Comparison of ENCODE assay signal across 11 cellular contexts in the genomic region with DNA sequence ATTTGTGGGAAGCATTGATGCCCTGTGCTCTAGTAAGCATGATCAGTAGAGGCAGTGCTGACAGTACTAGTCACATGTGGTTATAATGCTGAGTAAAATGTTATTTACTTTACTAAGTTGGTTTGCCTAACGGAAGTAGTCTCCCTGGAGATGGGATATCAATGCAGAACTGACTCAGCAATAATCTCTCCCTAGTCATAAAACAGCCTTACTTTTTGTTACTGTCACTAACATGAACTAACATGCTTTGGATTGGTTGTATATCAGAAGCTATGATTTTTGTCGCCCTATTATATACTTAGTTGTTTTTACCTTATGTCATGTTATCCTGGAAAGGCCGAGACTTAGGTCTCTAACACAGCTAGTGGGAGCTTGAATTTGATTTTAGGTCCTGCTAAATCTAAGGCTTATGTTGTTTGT. TPM values are rescaled to one million over a fixed set of nuclear protein-coding genes. Genes with fewer than 3 reads are reported as not detected.
DNase-seq lines count a peak whose midpoint lies in the region; ATAC-seq and TF ChIP-seq lines count a peak whose summit lies in the region.
"Had no signal": no experiment of that assay in that cellular context is flagged by ENCODE, and none has a peak within 500 bp of the region (broad histone marks: within the 10 kb centered on the region; RNA-seq: fewer than 3 reads in every experiment).

No MANE protein-coding gene starts in this region.

- WGBS in heart left ventricle, 4 donors: 64 to 70% (median 67%) methylated on average over 3 of the region's 3 CpGs

- H3K36me3 Mint-ChIP-seq in activated T-helper 17 cell treated with anti-CD3 and anti-CD28 coated beads, Interleukin-2, amount 50 U/mL, for 72 hours (ENCODE audit: low read depth): no peaks in the 10 kb centered on the region

- DNase-seq in heart left ventricle (no peak), right atrium auricular region (ENCODE audit: low spot score) (no peak), hepatic stellate cell (ENCODE audit: low spot score) (peak; percentile 31), superior temporal gyrus (ENCODE audit: extremely low spot score) (no peak), NCI-H748 treated with DMSO at 0.1 percent for 48 hours (lab: John Stamatoyannopoulos, UW) (no peak)
- DNase-seq in NK-92 treated with Interleukin-12 subunit alpha and Interleukin-12 subunit beta, amount 100 ng/mL, for 24 hours (lab: John Stamatoyannopoulos, UW): no peak
- DNase-seq: DND-41; NCI-H1436; stimulated activated CD4-positive, alpha-beta T cell treated with anti-CD3 and anti-CD28 coated beads, Interleukin-2, amount 100 ng/mL, for 48 hours had no signal

- H3K36me3 ChIP-seq in heart left ventricle (no peaks in the 10 kb centered on the region), right atrium auricular region (no peaks in the 10 kb centered on the region)

- H3K27me3 ChIP-seq in heart left ventricle: no peaks in the 10 kb centered on the region
- H3K27me3 ChIP-seq in right atrium auricular region: no peaks in the 10 kb centered on the region

- H3K27ac ChIP-seq in heart left ventricle (peak overlapping the region in 1 of 12 donors; percentile 17), right atrium auricular region (no peak overlapping the region)

- no peak overlapping the region for H3K4me3 Mint-ChIP-seq in activated T-helper 17 cell treated with anti-CD3 and anti-CD28 coated beads, Interleukin-2, amount 50 U/mL, for 72 hours

- no peak overlapping the region for H3K4me3 ChIP-seq in heart left ventricle
- no peak overlapping the region for H3K4me3 ChIP-seq in right atrium auricular region

- no peaks in the 10 kb centered on the region for H3K9me3 Mint-ChIP-seq in activated T-helper 17 cell treated with anti-CD3 and anti-CD28 coated beads, Interleukin-2, amount 50 U/mL, for 72 hours

- H3K4me1 ChIP-seq in heart left ventricle (peaks cover 5 to 64% (median 43%) of the 10 kb centered on the region in 12 donors), right atrium auricular region (peaks cover 0 to 38% of the 10 kb centered on the region in 2 donors)

- H3K27ac Mint-ChIP-seq in activated T-helper 17 cell treated with anti-CD3 and anti-CD28 coated beads, Interleukin-2, amount 50 U/mL, for 72 hours: no peak overlapping the region

- ATAC-seq in heart left ventricle (peak in 3 of 4 donors; percentile 39 to 62 (median 51)), GM18858 (IDR thresholded peaks at IDR 0.05; ENCODE audit: unreplicated experiment) (no peak)
- ATAC-seq in activated T-helper 17 cell treated with anti-CD3 and anti-CD28 coated beads, Interleukin-2, amount 50 U/mL, for 72 hours (replicated peaks): peak; percentile 40

- TF ChIP-seq CTCF in heart left ventricle (IDR thresholded peaks at IDR 0.05): no peak
- no peak for TF ChIP-seq CTCF in right atrium auricular region (IDR thresholded peaks at IDR 0.05)

- peaks cover 0 to 12% (median 0%) of the 10 kb centered on the region in 12 donors for H3K9me3 ChIP-seq in heart left ventricle
- H3K9me3 ChIP-seq in right atrium auricular region: no peaks in the 10 kb centered on the region

- TF ChIP-seq POLR2A in heart left ventricle (IDR thresholded peaks at IDR 0.05): no peak

- no peaks in the 10 kb centered on the region for H3K27me3 Mint-ChIP-seq in activated T-helper 17 cell treated with anti-CD3 and anti-CD28 coated beads, Interleukin-2, amount 50 U/mL, for 72 hours

- peaks cover 11% of the 10 kb centered on the region for H3K4me1 Mint-ChIP-seq in activated T-helper 17 cell treated with anti-CD3 and anti-CD28 coated beads, Interleukin-2, amount 50 U/mL, for 72 hours

- intact Hi-C loops in heart left ventricle (cut with DNase I): loop anchor here in 2 of 10 donors (5.0 kb wide), 1 partner anchor 42 kb away; no protein-coding TSS in a partner anchor

RNA-seq across cellular contexts. Expression of a gene that starts 50.0 kb away (rescaled TPM):
- 10 to 100 TPM; 18.8 to 25.0 (median 20.2) TPM for total RNA-seq in heart left ventricle
- 10 to 100 TPM in 1 of 2 donors, 1 to 10 TPM in 1; 8.1 to 19.5 TPM for polyA plus RNA-seq in heart left ventricle
- 10 to 100 TPM; 22.6 to 25.4 TPM for total RNA-seq in right atrium auricular region
- 10 to 100 TPM in 1 of 2 donors, 1 to 10 TPM in 1; 7.9 to 12.4 TPM for total RNA-seq in activated T-helper 17 cell treated with anti-CD3 and anti-CD28 coated beads, Interleukin-2, amount 50 U/mL, for 72 hours
